In genomic region chr19:33422369-33423180, GRCh38 we compare ENCODE assay signal across 24 cellular contexts. TPM values are rescaled to one million over a fixed set of nuclear protein-coding genes. Genes with fewer than 3 reads are reported as not detected.
A peak's percentile ranks its signal among the peaks of the same experiment; 100 is the strongest.
DNase-seq lines count a peak whose midpoint lies in the region; ATAC-seq, FAIRE-seq and TF ChIP-seq lines count a peak whose summit lies in the region.
"Had no signal": no experiment of that assay in that cellular context is flagged by ENCODE, and none has a peak within 500 bp of the region (broad histone marks: within the 10 kb centered on the region; RNA-seq: fewer than 3 reads in every experiment).

No MANE protein-coding gene starts in this region.

- no peak overlapping the region for H2BK120ac ChIP-seq in H1 (replicated peaks; ENCODE audit: low read depth, low read length)

- WGBS in HepG2 (ENCODE audit: low lambda C conversion rate): 96% methylated on average over 3 of the region's 3 CpGs
- 96% methylated on average over 3 of the region's 3 CpGs for WGBS in right lobe of liver (ENCODE audit: insufficient coverage, low coverage, low lambda C conversion rate, missing lambda C conversion rate)
- WGBS in H1 (ENCODE audit: extremely low coverage in 1 of 2, insufficient coverage in 1 of 2, insufficient read length in 1 of 2, insufficient replicate concordance in 2 of 2, low coverage in 1 of 2, low lambda C conversion rate in 2 of 2, missing lambda C conversion rate in 1 of 2), 2 experiments: 91 to 100% methylated on average over 2 to 3 of the region's 3 CpGs
- WGBS in esophagus muscularis mucosa: 95% methylated on average over 3 of the region's 3 CpGs

- H3K4me3 ChIP-seq in HepG2 (replicated peaks in 1 of 3; ENCODE audit: insufficient read depth in 1 of 3, low read depth in 2 of 3, low read length in 3 of 3) (no peak overlapping the region), right lobe of liver (no peak overlapping the region), H1 (ENCODE audit: extremely low read depth in 1 of 4, insufficient read depth in 2 of 4, low read depth in 3 of 4, low read length in 4 of 4) (no peak overlapping the region), esophagus muscularis mucosa (no peak overlapping the region)
- H3K4me3 ChIP-seq: A549; BLaER1 treated with 17β-estradiol and CSF1 and Interleukin-3, amounts not matched to agents 10 nM and 100 nM had no signal

- POLR2A ChIA-PET in HepG2 (lab: Yijun Ruan, JAX) (no interaction called here), H1 (lab: Charles Lee; ENCODE audit: partially characterized antibody) (no interaction called here), MCF 10A (lab: Yijun Ruan, JAX) (no interaction called here)

- H3K23ac ChIP-seq in H1 (ENCODE audit: insufficient read length): no peak overlapping the region

- no peak overlapping the region for H3K18ac ChIP-seq in H1 (ENCODE audit: extremely low read depth, low read length)

- peak overlapping the region; percentile 87 for H3K56ac ChIP-seq in H1 (replicated peaks; ENCODE audit: insufficient read length, low read depth, low read length)

- no peak overlapping the region for H4K91ac ChIP-seq in H1 (replicated peaks; ENCODE audit: insufficient read length, low read length)

- BruUV-seq in HepG2 (replicated peaks; lab: Mats Ljungman, UMichigan) (no TSS peak), MCF 10A (replicated peaks; lab: Mats Ljungman, UMichigan) (no TSS peak)

- H3K4me1 ChIP-seq in HepG2 (ENCODE audit: insufficient read depth, low read length): peaks cover 16% of the 10 kb centered on the region
- H3K4me1 ChIP-seq in right lobe of liver: no peaks in the 10 kb centered on the region
- peaks cover 0 to 12% (median 4%) of the 10 kb centered on the region in 4 experiments; a peak in 3 of 7 replicates for H3K4me1 ChIP-seq in H1 (replicated peaks in 1 of 4; ENCODE audit: control insufficient read depth in 3 of 4, insufficient read depth in 4 of 4, low read length in 3 of 4)
- no peaks in the 10 kb centered on the region for H3K4me1 ChIP-seq in esophagus muscularis mucosa
- H3K4me1 ChIP-seq: A549; BLaER1 treated with 17β-estradiol and CSF1 and Interleukin-3, amounts not matched to agents 10 nM and 100 nM; Caco-2 had no signal

- TF ChIP-seq EP300 in HepG2 (IDR thresholded peaks at IDR 0.05; ENCODE audit: low read depth in 2 of 2, low read length in 2 of 2): no peak
- no peak for TF ChIP-seq EP300 in HepG2 (CRISPR knock-in tag; IDR thresholded peaks at IDR 0.05; ENCODE audit: borderline replicate concordance)
- TF ChIP-seq EP300 in H1 (IDR thresholded peaks at IDR 0.05; ENCODE audit: borderline replicate concordance in 1 of 2, low read depth in 2 of 2, low read length in 2 of 2): no peak
- TF ChIP-seq EP300 in esophagus muscularis mucosa (IDR thresholded peaks at IDR 0.05): no peak

- ATAC-seq in HepG2 (no peak), right lobe of liver (no peak)
- ATAC-seq: A549; CD8-positive, alpha-beta T cell had no signal

- H3K36me3 ChIP-seq in HepG2 (replicated peaks in 1 of 2; ENCODE audit: control insufficient read depth in 1 of 2, insufficient read depth in 2 of 2, low read length in 2 of 2) (no peaks in the 10 kb centered on the region), right lobe of liver (peaks cover 0 to 4% (median 0%) of the 10 kb centered on the region in 4 donors), H1 (ENCODE audit: control insufficient read depth in 2 of 4, insufficient read depth in 4 of 4, low read length in 3 of 4) (no peaks in the 10 kb centered on the region), esophagus muscularis mucosa (peaks cover 0 to 3% (median 3%) of the 10 kb centered on the region in 4 donors)

- H3K9me3 Mint-ChIP-seq in MCF 10A (ENCODE audit: unreplicated experiment): no peaks in the 10 kb centered on the region
- H3K9me3 Mint-ChIP-seq: CD4-positive, alpha-beta T cell; CD8-positive, alpha-beta T cell had no signal

- H3K79me1 ChIP-seq in H1 (ENCODE audit: low read depth, low read length): no peaks in the 10 kb centered on the region

- in situ Hi-C loops in HepG2 (cut with HindIII; ENCODE audit: extremely low pct_ligation_motif_present, low pct_unique_long_range_greater_than_20kb): no loop called here

- no peak overlapping the region for H3K27ac ChIP-seq in HepG2 (ENCODE audit: extremely low read length, insufficient read depth, low read length)
- H3K27ac ChIP-seq in right lobe of liver: no peak overlapping the region
- no peak overlapping the region for H3K27ac ChIP-seq in H1 (ENCODE audit: low read depth, low read length)
- H3K27ac ChIP-seq in esophagus muscularis mucosa (replicated peaks in 1 of 4): no peak overlapping the region
- H3K27ac ChIP-seq: 22Rv1; A549; BLaER1 treated with 17β-estradiol and CSF1 and Interleukin-3, amounts not matched to agents 10 nM and 100 nM; C4-2B had no signal

- H3K9ac ChIP-seq in HepG2 (ENCODE audit: insufficient read depth, low read depth, low read length) (no peak overlapping the region), H1 (replicated peaks in 1 of 4; ENCODE audit: extremely low read depth in 1 of 4, low read depth in 3 of 4, low read length in 3 of 4) (no peak overlapping the region)
- H3K9ac ChIP-seq: BLaER1 treated with 17β-estradiol and CSF1 and Interleukin-3, amounts not matched to agents 10 nM and 100 nM had no signal

- no peak overlapping the region for H3K14ac ChIP-seq in H1 (ENCODE audit: insufficient read length)

- DNase-seq in HepG2 (ENCODE audit: low spot score): no peak
- no peak for DNase-seq in right lobe of liver
- DNase-seq in HTR-8/SVneo (ENCODE audit: insufficient read length, low spot score): no peak
- no peak for DNase-seq in H1 (ENCODE audit: low read depth in 1 of 2, low spot score in 2 of 2)
- no peak for DNase-seq in urothelium cell line (ENCODE audit: low spot score)
- no peak for DNase-seq in MCF 10A (ENCODE audit: unreplicated experiment)
- DNase-seq in esophagus muscularis mucosa (ENCODE audit: extremely low spot score): no peak
- DNase-seq in NAMALWA (ENCODE audit: low spot score): no peak
- DNase-seq: AML-193; Caco-2; Calu3; CD4-positive, alpha-beta T cell; CD8-positive, alpha-beta T cell; DMS79 treated with DMSO at 0.1 percent for 48 hours; GF-D8 had no signal

- H3K4me2 ChIP-seq in HepG2 (ENCODE audit: low read depth, low read length) (no peak overlapping the region), H1 (ENCODE audit: insufficient read depth in 1 of 2, low read depth in 2 of 2, low read length in 2 of 2) (no peak overlapping the region)
- H3K4me2 ChIP-seq: A549; BLaER1 treated with 17β-estradiol and CSF1 and Interleukin-3, amounts not matched to agents 10 nM and 100 nM had no signal

- no peaks in the 10 kb centered on the region for H3K27me3 Mint-ChIP-seq in MCF 10A (ENCODE audit: insufficient read depth, unreplicated experiment)
- H3K27me3 Mint-ChIP-seq: B cell; CD4-positive, alpha-beta T cell had no signal

- TF ChIP-seq POLR2A in HepG2 (IDR thresholded peaks at IDR 0.05; ENCODE audit: insufficient read depth in 1 of 2, low read depth in 2 of 2, low read length in 2 of 2) (no peak), right lobe of liver (IDR thresholded peaks at IDR 0.05) (no peak), H1 (IDR thresholded peaks at IDR 0.05; ENCODE audit: control extremely low read depth in 1 of 2, low read depth in 2 of 2, low read length in 2 of 2) (no peak), esophagus muscularis mucosa (IDR thresholded peaks at IDR 0.05; ENCODE audit: low read depth) (no peak)

- H2BK5ac ChIP-seq in H1 (ENCODE audit: low read depth, low read length): no peak overlapping the region

- H4K20me1 ChIP-seq in HepG2 (ENCODE audit: insufficient read depth, low read length): no peaks in the 10 kb centered on the region
- H4K20me1 ChIP-seq in H1 (replicated peaks in 1 of 2; ENCODE audit: control insufficient read depth in 1 of 2, insufficient read depth in 2 of 2, low read length in 2 of 2): peaks cover under 1 to 22% of the 10 kb centered on the region in 2 experiments

- FAIRE-seq in HepG2 (lab: Jason Lieb, UNC) (no peak), HTR-8/SVneo (lab: Jason Lieb, UNC) (peak; percentile 86), H1 (lab: Jason Lieb, UNC) (no peak), urothelium cell line (lab: Jason Lieb, UNC) (peak; percentile 44)
- FAIRE-seq: D721Med, G401.6, GM12891, GM19239 had no signal

- no peak overlapping the region for H4K8ac ChIP-seq in H1 (ENCODE audit: extremely low read depth, insufficient read depth, low read length)

- H3K4ac ChIP-seq in H1 (replicated peaks; ENCODE audit: insufficient read length, low read depth, low read length): no peak overlapping the region

- H2AK5ac ChIP-seq in H1 (ENCODE audit: low read depth, low read length): no peak overlapping the region

- H2AFZ ChIP-seq in HepG2 (ENCODE audit: low read length) (no peak overlapping the region), H1 (ENCODE audit: low read length) (no peak overlapping the region)

- CTCF ChIA-PET in HepG2 (lab: Yijun Ruan, JAX; ENCODE audit: low intra/inter-chr PET ratio, low total read pairs) (no interaction called here), H1 (lab: Charles Lee; ENCODE audit: partially characterized antibody) (interaction anchor here (1.2 to 1.3 kb wide), 3 partner anchors 8 to 348 kb away, joined by 3 to 5 read pairs (median 3); no protein-coding TSS in a partner anchor), MCF 10A (lab: Yijun Ruan, JAX) (interaction anchor here (0.6 kb wide), 2 partner anchors 177 to 219 kb away, joined by 3 read pairs; no protein-coding TSS in a partner anchor)

- TF ChIP-seq CTCF in HepG2 (CRISPR knock-in tag; IDR thresholded peaks at IDR 0.05) (no peak), right lobe of liver (IDR thresholded peaks at IDR 0.05) (no peak), H1 (IDR thresholded peaks at IDR 0.05; ENCODE audit: control extremely low read depth in 1 of 3, insufficient read depth in 1 of 3, low read depth in 1 of 3, low read length in 3 of 3) (no peak), MCF 10A (IDR thresholded peaks at IDR 0.05; ENCODE audit: unreplicated experiment) (no peak), esophagus muscularis mucosa (IDR thresholded peaks at IDR 0.05) (no peak)

- no peak overlapping the region for H2BK15ac ChIP-seq in H1 (ENCODE audit: low read length)

- H3K36me3 Mint-ChIP-seq in MCF 10A (ENCODE audit: insufficient read depth, unreplicated experiment): no peaks in the 10 kb centered on the region
- H3K36me3 Mint-ChIP-seq: CD8-positive, alpha-beta T cell had no signal

- H4K5ac ChIP-seq in H1 (ENCODE audit: insufficient read length, low read depth, low read length): no peak overlapping the region

- H2BK12ac ChIP-seq in H1 (ENCODE audit: low read depth, low read length): no peak overlapping the region

- H3K9me3 ChIP-seq in HepG2 (ENCODE audit: low read length) (no peaks in the 10 kb centered on the region), right lobe of liver (no peaks in the 10 kb centered on the region), H1 (ENCODE audit: insufficient read depth in 2 of 2, low read depth in 1 of 2, low read length in 1 of 2) (no peaks in the 10 kb centered on the region), esophagus muscularis mucosa (no peaks in the 10 kb centered on the region)
- H3K9me3 ChIP-seq: A549; BLaER1 treated with 17β-estradiol and CSF1 and Interleukin-3, amounts not matched to agents 10 nM and 100 nM; Caco-2 had no signal

- H3K79me2 ChIP-seq in HepG2 (ENCODE audit: insufficient read depth, low read length): no peaks in the 10 kb centered on the region
- H3K79me2 ChIP-seq in H1 (ENCODE audit: control insufficient read depth in 1 of 2, insufficient read depth in 2 of 2, low read length in 2 of 2): no peaks in the 10 kb centered on the region

- H3K23me2 ChIP-seq in H1 (ENCODE audit: low read depth, low read length): peaks cover 9% of the 10 kb centered on the region; the same call in 1 of the 2 replicates

- H3K4me1 Mint-ChIP-seq in MCF 10A (ENCODE audit: insufficient read depth, unreplicated experiment): no peaks in the 10 kb centered on the region
- H3K4me1 Mint-ChIP-seq: B cell had no signal

- TF ChIP-seq RAD21 in HepG2 (CRISPR knock-in tag; IDR thresholded peaks at IDR 0.05): no peak
- no peak for TF ChIP-seq RAD21 in H1 (IDR thresholded peaks at IDR 0.05 in 1 of 2, conservative IDR thresholded peaks at IDR 0.05 in 1 of 2; ENCODE audit: low read depth in 2 of 2, low read length in 2 of 2)

- H2BK20ac ChIP-seq in H1 (ENCODE audit: low read length): no peak overlapping the region

- H3K27me3 ChIP-seq in HepG2 (ENCODE audit: control insufficient read depth in 1 of 2, insufficient read depth in 2 of 2, low read length in 2 of 2) (no peaks in the 10 kb centered on the region), right lobe of liver (no peaks in the 10 kb centered on the region), H1 (replicated peaks in 1 of 4; ENCODE audit: control insufficient read depth in 3 of 4, extremely low read depth in 1 of 4, insufficient read depth in 3 of 4, low read length in 3 of 4) (no peaks in the 10 kb centered on the region), esophagus muscularis mucosa (no peaks in the 10 kb centered on the region)
- H3K27me3 ChIP-seq: BLaER1 treated with 17β-estradiol and CSF1 and Interleukin-3, amounts not matched to agents 10 nM and 100 nM had no signal

- H3K27ac Mint-ChIP-seq in MCF 10A (ENCODE audit: low read depth, unreplicated experiment): no peak overlapping the region
- H3K27ac Mint-ChIP-seq: B cell; CD4-positive, alpha-beta T cell; CD8-positive, alpha-beta T cell had no signal

- no peak overlapping the region for H3K4me3 Mint-ChIP-seq in MCF 10A (ENCODE audit: unreplicated experiment)
- H3K4me3 Mint-ChIP-seq: B cell; CD4-positive, alpha-beta T cell; CD8-positive, alpha-beta T cell had no signal

- intact Hi-C loops in HepG2 (cut with micrococcal nuclease; ENCODE audit: unreplicated experiment) (no loop called here), right lobe of liver (cut with DNase I) (no loop called here), MCF 10A (cut with micrococcal nuclease) (no loop called here), esophagus muscularis mucosa (cut with DNase I) (no loop called here)

RNA-seq across cellular contexts. Expression of gene CEBPG, which starts 49.1 kb away (rescaled TPM):
- total RNA-seq in HepG2 (2016; rRNA removed; fragmentation: Illumina TruSeq; extraction: Trizol): 34.3 and 49.8 TPM in 2 replicates
- total RNA-seq in HepG2 (2016; cell fraction: cytosol; rRNA removed; fragmentation: Illumina TruSeq; extraction: Trizol; ENCODE audit: low read depth): 13.2 and 14.7 TPM in 2 replicates
- 35.7 and 49.1 TPM in 2 replicates for total RNA-seq in HepG2 (2016; cell fraction: insoluble cytoplasmic fraction; rRNA removed; fragmentation: Illumina TruSeq; extraction: Trizol)
- total RNA-seq in HepG2 (2016; cell fraction: membrane; rRNA removed; fragmentation: Illumina TruSeq; extraction: Trizol): 37.6 and 38.8 TPM in 2 replicates
- 24.5 and 24.7 TPM in 2 replicates for total RNA-seq in HepG2 (2016; cell fraction: nucleus; rRNA removed; fragmentation: Illumina TruSeq; extraction: Trizol)
- 25.7 and 26.6 TPM in 2 replicates for polyA plus RNA-seq in HepG2 (2011; rRNA removed)
- 16.9 and 25.6 TPM in 2 replicates for polyA plus RNA-seq in HepG2 (2011; cell fraction: cytosol; rRNA removed)
- 11.7 and 17.0 TPM in 2 replicates for polyA plus RNA-seq in HepG2 (2011; cell fraction: nucleus; rRNA removed)
- 34.2 and 46.3 TPM in 2 replicates for polyA plus RNA-seq in HepG2 (2012)
- 13.2 and 15.5 TPM in 2 replicates for polyA plus RNA-seq in HepG2 (2016; cell fraction: cytosol; fragmentation: Illumina TruSeq; extraction: Trizol; ENCODE audit: low read depth)
- polyA plus RNA-seq in HepG2 (2016; cell fraction: insoluble cytoplasmic fraction; fragmentation: Illumina TruSeq; extraction: Trizol; ENCODE audit: low read depth): 44.3 and 47.4 TPM in 2 replicates
- polyA plus RNA-seq in HepG2 (2016; cell fraction: membrane; fragmentation: Illumina TruSeq; extraction: Trizol; ENCODE audit: low read depth): 25.6 and 28.0 TPM in 2 replicates
- polyA plus RNA-seq in HepG2 (2016; cell fraction: nucleus; fragmentation: Illumina TruSeq; extraction: Trizol; ENCODE audit: insufficient read depth, low read depth): 30.5 and 35.3 TPM in 2 replicates
- polyA minus RNA-seq in HepG2 (2011; rRNA and poly(A)+ RNA removed; ENCODE audit: low replicate concordance): 14.6 and 15.2 TPM in 2 replicates
- polyA minus RNA-seq in HepG2 (2011; cell fraction: cytosol; rRNA and poly(A)+ RNA removed): 18.9 and 25.7 TPM in 2 replicates
- polyA minus RNA-seq in HepG2 (2011; cell fraction: nucleus; rRNA and poly(A)+ RNA removed): 26.3 and 34.8 TPM in 2 replicates
- total RNA-seq in right lobe of liver: 10 to 100 TPM; 15.0 to 32.3 (median 27.1) TPM
- total RNA-seq in H1 (2021; fragmentation: NEBNext Ultra II Directional; extraction: Animal tissue kit (Norgen Biotek cat#: 25700)): 32.7 and 35.4 TPM in 2 replicates
- polyA plus RNA-seq in H1 (2011; rRNA removed): 10.9 and 12.3 TPM in 2 replicates
- 20.1 TPM for polyA plus RNA-seq in H1 (2011; cell fraction: cytosol; rRNA removed)
- polyA plus RNA-seq in H1 (2011; cell fraction: nucleus; rRNA removed): 12.8 TPM
- 18.6 to 27.0 TPM (median 20.1 TPM) in 4 replicates for polyA plus RNA-seq in H1 (2012, experiment 1 of 2)
- 2.7 TPM for polyA plus RNA-seq in H1 (2012, experiment 2 of 2)
- 16.3 TPM for polyA plus RNA-seq in H1 (2013, experiment 1 of 2)
- polyA plus RNA-seq in H1 (2013, experiment 2 of 2): 16.9 TPM
- polyA minus RNA-seq in H1 (2011; rRNA and poly(A)+ RNA removed): 23.8 and 26.8 TPM in 2 replicates
- 13.9 TPM for polyA minus RNA-seq in H1 (2011; cell fraction: cytosol; rRNA and poly(A)+ RNA removed)
- 33.7 TPM for polyA minus RNA-seq in H1 (2011; cell fraction: nucleus; rRNA and poly(A)+ RNA removed)
- total RNA-seq in MCF 10A (2022): 78.5 and 91.3 TPM in 2 replicates
- total RNA-seq in esophagus muscularis mucosa: 10 to 100 TPM; 23.1 to 30.3 (median 28.5) TPM
